ENCODE assay signal across 10 cellular contexts in the genomic region with DNA sequence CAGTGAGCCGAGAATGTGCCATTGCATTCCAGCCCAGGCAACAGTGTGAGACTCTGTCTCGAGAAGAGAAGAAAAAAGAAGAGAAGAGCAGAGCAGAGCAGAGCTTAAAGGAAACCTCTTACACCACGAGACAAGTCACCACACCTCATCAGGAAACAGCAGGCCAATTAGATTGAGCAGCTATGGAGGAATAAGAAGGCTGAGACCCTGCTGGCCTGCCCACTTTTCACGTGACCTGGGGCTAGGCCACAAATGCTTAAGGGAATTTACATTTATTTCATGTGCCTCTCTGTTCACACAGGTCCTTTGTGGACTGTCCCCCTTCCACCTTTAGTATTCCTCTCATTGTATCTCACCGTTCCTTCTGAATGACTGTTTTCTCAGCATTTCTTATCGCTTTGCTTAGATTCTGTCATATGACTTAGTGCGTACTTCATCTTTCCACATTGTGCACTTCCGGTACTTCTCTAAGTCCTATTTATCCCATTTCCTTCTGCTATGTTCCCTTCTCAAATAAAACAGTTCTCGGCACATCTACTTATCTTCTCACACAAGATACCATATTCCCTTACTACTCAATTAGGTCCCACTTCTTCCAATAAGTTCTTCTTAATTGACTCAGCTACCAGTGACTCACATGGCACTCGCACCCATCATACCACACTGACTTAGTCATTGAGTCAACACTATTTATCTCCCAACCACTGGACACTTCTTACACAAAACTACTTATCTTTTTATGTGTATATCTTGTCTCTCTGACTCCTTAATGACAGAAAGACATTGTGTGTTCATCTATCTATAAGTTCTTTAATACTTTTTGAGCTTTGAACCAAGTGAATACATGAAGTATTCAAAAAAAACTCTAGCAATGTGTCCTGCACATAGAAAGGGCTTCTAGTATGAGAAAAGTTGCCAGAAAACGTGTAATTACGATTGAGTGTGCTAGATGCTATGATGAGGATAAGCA. TPM values are rescaled to one million over a fixed set of nuclear protein-coding genes. Genes with fewer than 3 reads are reported as not detected.
DNase-seq lines count a peak whose midpoint lies in the region; ATAC-seq and TF ChIP-seq lines count a peak whose summit lies in the region.
"Had no signal": no experiment of that assay in that cellular context is flagged by ENCODE, and none has a peak within 500 bp of the region (broad histone marks: within the 10 kb centered on the region; RNA-seq: fewer than 3 reads in every experiment).

No MANE protein-coding gene starts in this region.

- no peak overlapping the region for H2BK120ac ChIP-seq in neuronal stem cell (ENCODE audit: low read depth, low read length)

- H3K9me3 ChIP-seq in testis (no peaks in the 10 kb centered on the region), neuronal stem cell (replicated peaks in 1 of 2; ENCODE audit: control insufficient read depth in 2 of 2, insufficient read depth in 1 of 2, low read depth in 1 of 2, low read length in 2 of 2) (no peaks in the 10 kb centered on the region)

- peaks cover 12% of the 10 kb centered on the region in 2 donors for H3K4me1 Mint-ChIP-seq in natural killer cell treated with Interleukin-12 subunit alpha and Interleukin-12 subunit beta and Interleukin-15 and Interleukin-18, amount 100 ng/mL, for 72 hours (ENCODE audit: low read depth in 2 of 2)

- no peak overlapping the region for H3K18ac ChIP-seq in neuronal stem cell (ENCODE audit: low read length)

- TF ChIP-seq POLR2A in testis (IDR thresholded peaks at IDR 0.05), result no peak

- no peak overlapping the region for H3K9ac ChIP-seq in neuronal stem cell (ENCODE audit: low read depth, low read length, poor library complexity)

- H3K27ac ChIP-seq in testis (no peak overlapping the region), neuronal stem cell (replicated peaks; ENCODE audit: low read length) (no peak overlapping the region)

- no peak overlapping the region for H3K4me2 ChIP-seq in neuronal stem cell (ENCODE audit: insufficient read depth, low read length, poor library complexity, severe bottlenecking)

- no peak overlapping the region for H4K91ac ChIP-seq in neuronal stem cell (ENCODE audit: low read depth, low read length, poor library complexity)

- no peak overlapping the region for H3K23ac ChIP-seq in neuronal stem cell (ENCODE audit: low read depth, low read length, poor library complexity)

- H2BK12ac ChIP-seq in neuronal stem cell (ENCODE audit: low read length), result no peak overlapping the region

- peaks cover 10% of the 10 kb centered on the region for H3K36me3 Mint-ChIP-seq in natural killer cell treated with Interleukin-12 subunit alpha and Interleukin-12 subunit beta and Interleukin-15 and Interleukin-18, amount 100 ng/mL, for 72 hours

- no peak overlapping the region for H3K4me3 ChIP-seq in testis
- H3K4me3 ChIP-seq in neuronal stem cell (ENCODE audit: low read length in 2 of 2), result no peak overlapping the region

- no peak overlapping the region for H2BK15ac ChIP-seq in neuronal stem cell (ENCODE audit: low read length)

- H2BK5ac ChIP-seq in neuronal stem cell (ENCODE audit: low read length), result no peak overlapping the region

- DNase-seq in DMS53 (lab: John Stamatoyannopoulos, UW) (peak; percentile 70), NCI-H226 (peak; percentile 82), brain pericyte (ENCODE audit: low read depth, low spot score) (peak; percentile 12), testis (no peak), neuronal stem cell (ENCODE audit: low spot score) (no peak), SHP77 (lab: John Stamatoyannopoulos, UW) (no peak)
- no peak for DNase-seq in natural killer cell treated with Interleukin-12 subunit alpha and Interleukin-12 subunit beta and Interleukin-15 and Interleukin-18, amount 100 ng/mL, for 72 hours (ENCODE audit: low spot score)
- DNase-seq: NCI-H2171 treated with DMSO at 0.1 percent for 48 hours had no signal

- peak; percentile 84 to 88 for ATAC-seq in natural killer cell treated with Interleukin-12 subunit alpha and Interleukin-12 subunit beta and Interleukin-15 and Interleukin-18, amount 100 ng/mL, for 72 hours
- ATAC-seq in HG03571 (IDR thresholded peaks at IDR 0.05; ENCODE audit: unreplicated experiment), result no peak

- no peaks in the 10 kb centered on the region for H3K9me3 Mint-ChIP-seq in natural killer cell treated with Interleukin-12 subunit alpha and Interleukin-12 subunit beta and Interleukin-15 and Interleukin-18, amount 100 ng/mL, for 72 hours
- H3K9me3 Mint-ChIP-seq: brain had no signal

- intact Hi-C loops in testis (cut with DNase I; ENCODE audit: low total_unique reads), result no loop called here

- H3K79me1 ChIP-seq in neuronal stem cell (ENCODE audit: low read depth, low read length), result no peaks in the 10 kb centered on the region

- no peaks in the 10 kb centered on the region for H3K27me3 Mint-ChIP-seq in natural killer cell treated with Interleukin-12 subunit alpha and Interleukin-12 subunit beta and Interleukin-15 and Interleukin-18, amount 100 ng/mL, for 72 hours
- H3K27me3 Mint-ChIP-seq: brain had no signal

- H3K27me3 ChIP-seq in testis, result no peaks in the 10 kb centered on the region
- no peaks in the 10 kb centered on the region for H3K27me3 ChIP-seq in neuronal stem cell (ENCODE audit: control insufficient read depth in 3 of 3, insufficient read depth in 3 of 3, low read depth in 1 of 3, low read length in 3 of 3)

- H3K36me3 ChIP-seq in testis (ENCODE audit: low read depth, missing control alignments) (no peaks in the 10 kb centered on the region), neuronal stem cell (replicated peaks in 1 of 2; ENCODE audit: control insufficient read depth in 2 of 2, insufficient read depth in 2 of 2, low read length in 2 of 2) (peaks cover 0 to 25% of the 10 kb centered on the region in 2 donors)

- no peak overlapping the region for H2AK5ac ChIP-seq in neuronal stem cell (ENCODE audit: low read depth, low read length)

- no peak overlapping the region for H4K8ac ChIP-seq in neuronal stem cell (ENCODE audit: low read depth, low read length)

- H2AFZ ChIP-seq in neuronal stem cell (ENCODE audit: low read length), result no peak overlapping the region

- H3K4me1 ChIP-seq in testis (no peaks in the 10 kb centered on the region), neuronal stem cell (ENCODE audit: control insufficient read depth in 2 of 2, insufficient read depth in 1 of 2, low read depth in 1 of 2, low read length in 2 of 2) (no peaks in the 10 kb centered on the region)

- WGBS in testis, 2 donors, result 72 to 78% methylated on average over 11 to 12 of the region's 12 CpGs
- WGBS in neuronal stem cell (ENCODE audit: extremely low coverage in 2 of 2, insufficient read length in 2 of 2, insufficient replicate concordance in 1 of 2), 2 donors, result no CpG with 5 or more reads among the region's 12 CpGs

- peak overlapping the region; percentile 25 to 81 for H3K27ac Mint-ChIP-seq in natural killer cell treated with Interleukin-12 subunit alpha and Interleukin-12 subunit beta and Interleukin-15 and Interleukin-18, amount 100 ng/mL, for 72 hours

- H3K14ac ChIP-seq in neuronal stem cell (ENCODE audit: low read length), result no peak overlapping the region

- no peak for TF ChIP-seq CTCF in testis (IDR thresholded peaks at IDR 0.05)

- H3K4ac ChIP-seq in neuronal stem cell (ENCODE audit: low read length), result no peak overlapping the region

- peak overlapping the region; percentile 83 for H3K4me3 Mint-ChIP-seq in natural killer cell treated with Interleukin-12 subunit alpha and Interleukin-12 subunit beta and Interleukin-15 and Interleukin-18, amount 100 ng/mL, for 72 hours
- H3K4me3 Mint-ChIP-seq: brain had no signal

RNA-seq across cellular contexts. Expression of gene CUL4B, which starts 11.0 kb away (rescaled TPM):
- total RNA-seq in natural killer cell treated with Interleukin-12 subunit alpha and Interleukin-12 subunit beta and Interleukin-15 and Interleukin-18, amount 100 ng/mL, for 72 hours, result 10 to 100 TPM; 22.7 to 25.3 TPM
- 100 to 1,000 TPM; 111 to 123 TPM for total RNA-seq in testis
- 62.0 TPM for polyA plus RNA-seq in testis (ENCODE audit: insufficient read depth, low read depth, low replicate concordance)
- 38.6 TPM for polyA plus RNA-seq in neuronal stem cell (2013, experiment 1 of 2)
- 39.7 TPM for polyA plus RNA-seq in neuronal stem cell (2013, experiment 2 of 2)

RNA-seq across cellular contexts. Expression of gene MCTS1, which starts 54.1 kb away (rescaled TPM):
- total RNA-seq in natural killer cell treated with Interleukin-12 subunit alpha and Interleukin-12 subunit beta and Interleukin-15 and Interleukin-18, amount 100 ng/mL, for 72 hours, result 10 to 100 TPM; 47.8 to 58.5 TPM
- 10 to 100 TPM; 26.2 to 27.4 TPM for total RNA-seq in testis
- polyA plus RNA-seq in testis (ENCODE audit: insufficient read depth, low read depth, low replicate concordance), result 32.1 TPM
- 38.8 TPM for polyA plus RNA-seq in neuronal stem cell (2013, experiment 1 of 2)
- polyA plus RNA-seq in neuronal stem cell (2013, experiment 2 of 2), result 37.7 TPM

Comparison
In these comparisons a context has a peak if more than half of its experiments do, and no peak if none do; other contexts are left out.
1. DNase-seq: peak in DMS53 (single experiment), NCI-H226 (single experiment) and brain pericyte (single experiment); none in natural killer cell treated with Interleukin-12 subunit alpha and Interleukin-12 subunit beta and Interleukin-15 and Interleukin-18, amount 100 ng/mL, for 72 hours (single experiment), testis (single experiment), neuronal stem cell (single experiment) and SHP77 (0 of 2).
2. RNA of gene CUL4B, which starts 11.0 kb away (total RNA-seq): 111 to 123 TPM in testis; 22.7 to 25.3 TPM in natural killer cell treated with Interleukin-12 subunit alpha and Interleukin-12 subunit beta and Interleukin-15 and Interleukin-18, amount 100 ng/mL, for 72 hours; every median in the first group is over 4 times any median in the second.